In genomic region chr1:54980046-54980527, GRCh38 we compare ENCODE assay signal across 1 cellular context.
TF ChIP-seq lines count a peak whose summit lies in the region.

No MANE protein-coding gene starts in this region.

TF ChIP-seq in H1, 55 proteins besides CTCF, POLR2A, EP300 and RAD21:
- TF ChIP-seq SAP30 (IDR thresholded peaks at IDR 0.05; ENCODE audit: insufficient read depth, insufficient replicate concordance, low read length) (no peak), SUZ12 (IDR thresholded peaks at IDR 0.05; ENCODE audit: low read length) (0 out of 2 replicates have a peak, but pooled peaks have one; percentile 28), EZH2 (IDR thresholded peaks at IDR 0.05; ENCODE audit: low read depth, low read length, severe bottlenecking) (peak; percentile 17), KDM1A (IDR thresholded peaks at IDR 0.05; ENCODE audit: borderline replicate concordance, low read length) (peak; percentile 67; the same call in 1 of the 2 replicates)
